Comparison of ENCODE assay signal across 7 cellular contexts in genomic region chr19:2164020-2164988, GRCh38. TPM values are rescaled to one million over a fixed set of nuclear protein-coding genes. Genes with fewer than 3 reads are reported as not detected.
DNase-seq lines count a peak whose midpoint lies in the region; ATAC-seq and TF ChIP-seq lines count a peak whose summit lies in the region.

No MANE protein-coding gene starts in this region.

- peaks cover 43% of the 10 kb centered on the region for H3K4me1 ChIP-seq in osteoblast (ENCODE audit: insufficient read depth, low read length)

- peak; percentile 77 for DNase-seq in activated CD8-positive, alpha-beta memory T cell treated with anti-CD3 and anti-CD28 coated beads for 24 hours
- DNase-seq in fibroblast of the aortic adventitia (ENCODE audit: low read depth) (peak; percentile 16), osteoblast (ENCODE audit: insufficient read length, low spot score, missing footprints) (peak; percentile 95), NCI-H82 (lab: John Stamatoyannopoulos, UW) (no peak), kidney glomerular epithelial cell (lab: John Stamatoyannopoulos, UW) (no peak)

- H3K4me3 ChIP-seq in fibroblast of the aortic adventitia (ENCODE audit: low read depth, low read length) (peak overlapping the region; percentile 80), osteoblast (ENCODE audit: insufficient read depth, low read length) (peak overlapping the region; percentile 90)

- no peaks in the 10 kb centered on the region for H3K36me3 ChIP-seq in osteoblast (ENCODE audit: insufficient read depth, low read length)

- peaks cover 33% of the 10 kb centered on the region for H3K79me2 ChIP-seq in osteoblast (ENCODE audit: insufficient read depth, low read length)

- no peak overlapping the region for H2AFZ ChIP-seq in osteoblast (ENCODE audit: low read length)

- H4K20me1 ChIP-seq in osteoblast (ENCODE audit: insufficient read depth, low read length), result peaks cover 22% of the 10 kb centered on the region

- H3K27me3 ChIP-seq in osteoblast (ENCODE audit: insufficient read depth, low read length), result no peaks in the 10 kb centered on the region

- H3K9me3 ChIP-seq in osteoblast (ENCODE audit: low read depth, low read length), result no peaks in the 10 kb centered on the region

- H3K4me2 ChIP-seq in osteoblast (ENCODE audit: insufficient read depth, low read length), result peak overlapping the region; percentile 91

- H3K27ac ChIP-seq in osteoblast (ENCODE audit: low read depth, low read length), result peak overlapping the region; percentile 78

- TF ChIP-seq CTCF in fibroblast of the aortic adventitia (IDR thresholded peaks at IDR 0.05; ENCODE audit: insufficient read depth, low read length) (no peak), osteoblast (IDR thresholded peaks at IDR 0.05; ENCODE audit: extremely low read depth, low read depth, low read length) (no peak)

- peak; percentile 33 for ATAC-seq in GM18511 (IDR thresholded peaks at IDR 0.05; ENCODE audit: unreplicated experiment)
- peak; percentile 18 for ATAC-seq in HG03432 (IDR thresholded peaks at IDR 0.05; ENCODE audit: unreplicated experiment)

RNA-seq across cellular contexts. Expression of gene DOT1L, which starts 0.6 kb away (rescaled TPM):
- 10.3 and 12.0 TPM in 2 replicates for total RNA-seq in fibroblast of the aortic adventitia (ENCODE audit: low replicate concordance)
- 6.9 and 7.1 TPM in 2 replicates for total RNA-seq in osteoblast

RNA-seq across cellular contexts. Expression of gene AP3D1, which starts 12.9 kb away (rescaled TPM):
- total RNA-seq in fibroblast of the aortic adventitia (ENCODE audit: low replicate concordance) (82.7 and 102 TPM in 2 replicates), osteoblast (119 and 121 TPM in 2 replicates)

Comparison
In these comparisons a context has a peak if more than half of its experiments do, and no peak if none do; other contexts are left out.
1. DNase-seq: peak in activated CD8-positive, alpha-beta memory T cell treated with anti-CD3 and anti-CD28 coated beads for 24 hours (single experiment), fibroblast of the aortic adventitia (single experiment) and osteoblast (single experiment); none in NCI-H82 (single experiment) and kidney glomerular epithelial cell (single experiment).